Comparison of ENCODE assay signal across 8 cellular contexts in genomic region chrX:15973299-15973698, GRCh38.
A peak's percentile ranks its signal among the peaks of the same experiment; 100 is the strongest.
DNase-seq lines count a peak whose midpoint lies in the region; ATAC-seq, FAIRE-seq and TF ChIP-seq lines count a peak whose summit lies in the region.

No MANE protein-coding gene starts in this region.

- H4K8ac ChIP-seq in H1 (ENCODE audit: extremely low read depth, insufficient read depth, low read length), result no peak overlapping the region

- no peaks in the 10 kb centered on the region for H3F3A ChIP-seq in GM23248 (ENCODE audit: insufficient read depth)
- no peaks in the 10 kb centered on the region for H3F3A ChIP-seq in PC-3 (ENCODE audit: low read length, unreplicated experiment)

- H3K4ac ChIP-seq in H1 (replicated peaks; ENCODE audit: insufficient read length, low read depth, low read length), result no peak overlapping the region

- H2BK120ac ChIP-seq in H1 (replicated peaks; ENCODE audit: low read depth, low read length), result no peak overlapping the region

- no peak for TF ChIP-seq EP300 in H1 (IDR thresholded peaks at IDR 0.05; ENCODE audit: borderline replicate concordance in 1 of 2, low read depth in 2 of 2, low read length in 2 of 2)

- no peak overlapping the region for H3K27ac ChIP-seq in GM23248
- H3K27ac ChIP-seq in PC-3 (ENCODE audit: low read length), result no peak overlapping the region
- H3K27ac ChIP-seq in H1 (ENCODE audit: low read depth, low read length), result no peak overlapping the region

- H4K91ac ChIP-seq in H1 (replicated peaks; ENCODE audit: insufficient read length, low read length), result no peak overlapping the region

- in situ Hi-C loops in GM23248 (cut with MboI), result no loop called here

- no peak overlapping the region; the same call in 1 of the 2 replicates for H2BK20ac ChIP-seq in H1 (ENCODE audit: low read length)

- H2AFZ ChIP-seq in GM23248, result no peak overlapping the region
- no peak overlapping the region for H2AFZ ChIP-seq in PC-3 (ENCODE audit: low read length)
- H2AFZ ChIP-seq in H1 (ENCODE audit: low read length), result no peak overlapping the region

- no peak overlapping the region for H3K23ac ChIP-seq in H1 (ENCODE audit: insufficient read length)

- H3K79me2 ChIP-seq in GM23248 (ENCODE audit: insufficient read depth) (no peaks in the 10 kb centered on the region), PC-3 (ENCODE audit: low read length) (no peaks in the 10 kb centered on the region), H1 (ENCODE audit: control insufficient read depth in 1 of 2, insufficient read depth in 2 of 2, low read length in 2 of 2) (no peaks in the 10 kb centered on the region)

- H3K79me1 ChIP-seq in H1 (ENCODE audit: low read depth, low read length), result no peaks in the 10 kb centered on the region

- no peak overlapping the region for H3K14ac ChIP-seq in H1 (ENCODE audit: insufficient read length)

- TF ChIP-seq POLR2A in H1 (IDR thresholded peaks at IDR 0.05; ENCODE audit: control extremely low read depth in 1 of 2, low read depth in 2 of 2, low read length in 2 of 2), result no peak

- no peak overlapping the region for H2AK5ac ChIP-seq in H1 (ENCODE audit: low read depth, low read length)

- 45 to 56% methylated on average over 2 of the region's 2 CpGs for WGBS in GM23248 (ENCODE audit: low coverage in 1 of 2, low lambda C conversion rate in 2 of 2, missing lambda C conversion rate in 2 of 2), 2 experiments
- whole genome bisulfite sequencing in H1 (ENCODE audit: extremely low coverage in 1 of 2, insufficient coverage in 1 of 2, insufficient read length in 1 of 2, insufficient replicate concordance in 2 of 2, low coverage in 1 of 2, low lambda C conversion rate in 2 of 2, missing lambda C conversion rate in 1 of 2), 2 experiments, result 94% methylated on average over 2 of the region's 2 CpGs; no CpG with 5 or more reads in 1 of the 2 experiments

- no peak overlapping the region for H3K56ac ChIP-seq in H1 (replicated peaks; ENCODE audit: insufficient read length, low read depth, low read length)

- H3K9ac ChIP-seq in GM23248 (no peak overlapping the region), PC-3 (ENCODE audit: low read length) (no peak overlapping the region), H1 (replicated peaks in 1 of 4; ENCODE audit: extremely low read depth in 1 of 4, low read depth in 3 of 4, low read length in 3 of 4) (no peak overlapping the region)

- no peaks in the 10 kb centered on the region for H3K36me3 ChIP-seq in GM23248 (ENCODE audit: low read depth)
- no peaks in the 10 kb centered on the region for H3K36me3 ChIP-seq in PC-3 (ENCODE audit: low read depth, low read length)
- H3K36me3 ChIP-seq in H1 (ENCODE audit: control insufficient read depth in 2 of 4, insufficient read depth in 4 of 4, low read length in 3 of 4), result no peaks in the 10 kb centered on the region
- no peaks in the 10 kb centered on the region for H3K36me3 ChIP-seq in mucosa of descending colon (ENCODE audit: low read depth)

- no peaks in the 10 kb centered on the region for H4K20me1 ChIP-seq in GM23248 (ENCODE audit: insufficient read depth)
- no peaks in the 10 kb centered on the region for H4K20me1 ChIP-seq in PC-3 (ENCODE audit: low read length)
- no peaks in the 10 kb centered on the region for H4K20me1 ChIP-seq in H1 (replicated peaks in 1 of 2; ENCODE audit: control insufficient read depth in 1 of 2, insufficient read depth in 2 of 2, low read length in 2 of 2)

- H3K27me3 ChIP-seq in GM23248 (replicated peaks; ENCODE audit: insufficient read depth), result no peaks in the 10 kb centered on the region
- no peaks in the 10 kb centered on the region for H3K27me3 ChIP-seq in PC-3 (ENCODE audit: low read length)
- H3K27me3 ChIP-seq in H1 (replicated peaks in 1 of 4; ENCODE audit: control insufficient read depth in 3 of 4, extremely low read depth in 1 of 4, insufficient read depth in 3 of 4, low read length in 3 of 4), result no peaks in the 10 kb centered on the region

- no peaks in the 10 kb centered on the region for H3K9me3 ChIP-seq in GM23248 (ENCODE audit: low read depth)
- no peaks in the 10 kb centered on the region for H3K9me3 ChIP-seq in PC-3 (ENCODE audit: low read length)
- H3K9me3 ChIP-seq in H1 (ENCODE audit: insufficient read depth in 2 of 2, low read depth in 1 of 2, low read length in 1 of 2), result no peaks in the 10 kb centered on the region
- no peaks in the 10 kb centered on the region for H3K9me3 ChIP-seq in mucosa of descending colon

- TF ChIP-seq CTCF in PC-3 (conservative IDR thresholded peaks at IDR 0.05; ENCODE audit: low read depth, low read length), result peak; percentile 69
- TF ChIP-seq CTCF in H1 (IDR thresholded peaks at IDR 0.05; ENCODE audit: control extremely low read depth in 1 of 3, insufficient read depth in 1 of 3, low read depth in 1 of 3, low read length in 3 of 3), result peak; percentile 46 to 83 (median 65)
- no peak for TF ChIP-seq CTCF in mucosa of descending colon (IDR thresholded peaks at IDR 0.05)

- POLR2A ChIA-PET in PC-3 (lab: Charles Lee; ENCODE audit: unreplicated experiment) (no interaction called here), H1 (lab: Charles Lee; ENCODE audit: partially characterized antibody) (no interaction called here)

- no peak overlapping the region for H4K5ac ChIP-seq in H1 (ENCODE audit: insufficient read length, low read depth, low read length)

- intact Hi-C loops in PC-3 (cut with micrococcal nuclease), result no loop called here
- intact Hi-C loops in mucosa of descending colon (cut with DNase I, micrococcal nuclease), result no loop called here

- no peak overlapping the region for H3K4me2 ChIP-seq in GM23248 (ENCODE audit: unreplicated experiment)
- H3K4me2 ChIP-seq in PC-3 (ENCODE audit: low read length), result no peak overlapping the region
- H3K4me2 ChIP-seq in H1 (ENCODE audit: insufficient read depth in 1 of 2, low read depth in 2 of 2, low read length in 2 of 2), result no peak overlapping the region

- peak overlapping the region; percentile 52; the same call in 1 of the 2 replicates for H2BK5ac ChIP-seq in H1 (ENCODE audit: low read depth, low read length)

- no peak overlapping the region for H3K4me3 ChIP-seq in GM23248
- no peak overlapping the region for H3K4me3 ChIP-seq in PC-3 (ENCODE audit: low read length)
- H3K4me3 ChIP-seq in H1 (ENCODE audit: extremely low read depth in 1 of 4, insufficient read depth in 2 of 4, low read depth in 3 of 4, low read length in 4 of 4), result no peak overlapping the region
- no peak overlapping the region for H3K4me3 ChIP-seq in mucosa of descending colon

- H3K18ac ChIP-seq in H1 (ENCODE audit: extremely low read depth, low read length), result no peak overlapping the region

- CTCF ChIA-PET in PC-3 (lab: Charles Lee) (no interaction called here), H1 (lab: Charles Lee; ENCODE audit: partially characterized antibody) (interaction anchor here (0.8 to 4.2 kb wide), 4 partner anchors 37 to 252 kb away, joined by 3 to 23 read pairs (median 4); no protein-coding TSS in a partner anchor)

- H2BK12ac ChIP-seq in H1 (ENCODE audit: low read depth, low read length), result no peak overlapping the region

- DNase-seq in NCI-H1417 (lab: John Stamatoyannopoulos, UW) (peak in 2 of 3 experiments; percentile 36 to 73), NCI-H1417 treated with DMSO at 0.1 percent for 48 hours (lab: John Stamatoyannopoulos, UW) (no peak), GM23248 (peak; percentile 34), PC-3 (peak; percentile 66), H1 (ENCODE audit: low read depth in 1 of 2, low spot score in 2 of 2) (peak in 1 of 2 experiments; percentile 25), mucosa of descending colon (peak in 1 of 3 donors; percentile 19), NCI-H2196 (lab: John Stamatoyannopoulos, UW; ENCODE audit: unreplicated experiment) (no peak), T1000 (lab: John Stamatoyannopoulos, UW) (no peak)

- ATAC-seq in PC-3 (peak; percentile 58), mucosa of descending colon (peak; percentile 62)

- no peaks in the 10 kb centered on the region for H3K23me2 ChIP-seq in H1 (ENCODE audit: low read depth, low read length)

- peak; percentile 74 to 83 for TF ChIP-seq RAD21 in H1 (IDR thresholded peaks at IDR 0.05 in 1 of 2, conservative IDR thresholded peaks at IDR 0.05 in 1 of 2; ENCODE audit: low read depth in 2 of 2, low read length in 2 of 2)

- BruUV-seq in PC-3 (replicated peaks; lab: Mats Ljungman, UMichigan), result no TSS peak

- H2BK15ac ChIP-seq in H1 (ENCODE audit: low read length), result no peak overlapping the region

- H3K4me1 ChIP-seq in GM23248 (ENCODE audit: insufficient read depth) (no peaks in the 10 kb centered on the region), PC-3 (ENCODE audit: insufficient read depth, low read length) (no peaks in the 10 kb centered on the region), H1 (replicated peaks in 1 of 4; ENCODE audit: control insufficient read depth in 3 of 4, insufficient read depth in 4 of 4, low read length in 3 of 4) (no peaks in the 10 kb centered on the region), mucosa of descending colon (ENCODE audit: low read depth) (no peaks in the 10 kb centered on the region)

- FAIRE-seq in H1 (lab: Jason Lieb, UNC), result peak; percentile 74

- H3K9me2 ChIP-seq in GM23248 (ENCODE audit: insufficient read depth) (no peaks in the 10 kb centered on the region), PC-3 (replicated peaks; ENCODE audit: low read length) (no peaks in the 10 kb centered on the region)

TF ChIP-seq in H1, 55 proteins besides CTCF, POLR2A, EP300 and RAD21 (continues in another document):
- TF ChIP-seq TAF7 (optimal IDR thresholded peaks at IDR 0.05; ENCODE audit: borderline replicate concordance, low read depth, low read length) (no peak), PHF8 (conservative IDR thresholded peaks at IDR 0.05; ENCODE audit: low read depth, low read length) (no peak)

Comparison
In these comparisons a context has a peak if more than half of its experiments do, and no peak if none do; other contexts are left out.
1. DNase-seq: peak in NCI-H1417 (2 of 3), GM23248 (single experiment) and PC-3 (single experiment); none in NCI-H1417 treated with DMSO at 0.1 percent for 48 hours (single experiment), NCI-H2196 (single experiment) and T1000 (single experiment).